11 cellular contexts compared by ENCODE assay signal in the genomic region with DNA sequence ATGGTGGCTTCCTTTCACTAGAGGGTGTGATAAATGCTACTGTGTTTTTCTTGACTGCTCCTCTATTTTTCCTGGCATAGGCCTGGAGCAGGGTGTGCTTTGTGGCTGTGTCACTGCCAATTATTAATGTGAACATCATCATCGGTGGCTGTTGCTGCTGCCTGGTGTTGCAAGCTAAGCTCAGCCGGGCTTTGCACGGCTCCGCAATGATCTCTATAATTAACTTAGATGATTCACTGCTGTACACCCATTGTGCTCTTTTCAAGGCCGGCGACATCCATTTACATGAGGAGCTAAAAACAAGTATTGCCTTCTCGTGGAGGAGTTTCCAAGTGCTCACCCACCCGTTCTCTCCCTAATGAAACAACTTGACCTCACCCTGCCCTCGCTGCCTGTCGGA.
DNase-seq lines count a peak whose midpoint lies in the region; ATAC-seq and TF ChIP-seq lines count a peak whose summit lies in the region.
"Had no signal": no experiment of that assay in that cellular context is flagged by ENCODE, and none has a peak within 500 bp of the region (broad histone marks: within the 10 kb centered on the region; RNA-seq: fewer than 3 reads in every experiment).

No MANE protein-coding gene starts in this region.

- H3K4me1 ChIP-seq in tibial artery: peaks cover 0 to 24% (median 14%) of the 10 kb centered on the region in 4 donors

- in situ Hi-C loops in brain microvascular endothelial cell (cut with HindIII; ENCODE audit: low pct_ligation_motif_present, low sequenced_read_pairs): no loop called here

- H3K4me3 ChIP-seq in brain microvascular endothelial cell (ENCODE audit: low read depth, low read length) (no peak overlapping the region), kidney epithelial cell (ENCODE audit: low read depth, low read length) (no peak overlapping the region), tibial artery (no peak overlapping the region)

- H3K27me3 ChIP-seq in brain microvascular endothelial cell (replicated peaks): no peaks in the 10 kb centered on the region
- no peaks in the 10 kb centered on the region for H3K27me3 ChIP-seq in kidney epithelial cell (ENCODE audit: control insufficient read depth, insufficient read depth, low read length)
- H3K27me3 ChIP-seq in tibial artery: no peaks in the 10 kb centered on the region

- H3K36me3 ChIP-seq in brain microvascular endothelial cell (replicated peaks) (no peaks in the 10 kb centered on the region), kidney epithelial cell (ENCODE audit: control insufficient read depth, insufficient read depth, low read length) (no peaks in the 10 kb centered on the region), tibial artery (no peaks in the 10 kb centered on the region)

- intact Hi-C loops in tibial artery (cut with DNase I; ENCODE audit: low total_unique reads): no loop called here

- H3K9me3 ChIP-seq in tibial artery: peaks cover 0 to 5% (median 0%) of the 10 kb centered on the region in 3 donors

- DNase-seq in NCI-H1092 treated with DMSO at 0.1 percent for 48 hours (lab: John Stamatoyannopoulos, UW) (peak; percentile 9), NCI-H1092 (lab: John Stamatoyannopoulos, UW) (no peak), brain microvascular endothelial cell (peak; percentile 75), kidney epithelial cell (ENCODE audit: low read depth) (peak; percentile 88), tibial artery (peak; percentile 85 to 92), GM19238 (ENCODE audit: insufficient read length, low spot score) (no peak)
- DNase-seq in activated CD4-positive, alpha-beta T cell treated with anti-CD3 and anti-CD28 coated beads, Interleukin-2, amount 50 U/mL, for 1 hour: no peak
- DNase-seq: stimulated activated CD4-positive, alpha-beta T cell treated with anti-CD3 and anti-CD28 coated beads, Interleukin-12 subunit alpha, Interleukin-12 subunit beta, amount 100 ng/mL, for 4 hours; T-cell had no signal

- no peak for TF ChIP-seq CTCF in brain microvascular endothelial cell (IDR thresholded peaks at IDR 0.05; ENCODE audit: low read depth, low read length, missing control alignments)
- TF ChIP-seq CTCF in kidney epithelial cell (IDR thresholded peaks at IDR 0.05; ENCODE audit: insufficient read depth, low read length, poor library complexity, severe bottlenecking): no peak
- no peak for TF ChIP-seq CTCF in tibial artery (IDR thresholded peaks at IDR 0.05)

- H3K27ac ChIP-seq in brain microvascular endothelial cell (no peak overlapping the region), tibial artery (peak overlapping the region in 1 of 2 donors; percentile 8)
- H3K27ac ChIP-seq: 22Rv1 had no signal

- no peak for ATAC-seq in HG03108 (IDR thresholded peaks at IDR 0.05; ENCODE audit: unreplicated experiment)
- ATAC-seq: T-cell had no signal

Comparison
In these comparisons a context has a peak if more than half of its experiments do, and no peak if none do; other contexts are left out.
1. DNase-seq: peak in NCI-H1092 treated with DMSO at 0.1 percent for 48 hours (single experiment), brain microvascular endothelial cell (single experiment), kidney epithelial cell (single experiment) and tibial artery (2 of 2); none in NCI-H1092 (single experiment), GM19238 (single experiment) and activated CD4-positive, alpha-beta T cell treated with anti-CD3 and anti-CD28 coated beads, Interleukin-2, amount 50 U/mL, for 1 hour (single experiment).